ENCODE assay signal across 9 cellular contexts in the genomic region with DNA sequence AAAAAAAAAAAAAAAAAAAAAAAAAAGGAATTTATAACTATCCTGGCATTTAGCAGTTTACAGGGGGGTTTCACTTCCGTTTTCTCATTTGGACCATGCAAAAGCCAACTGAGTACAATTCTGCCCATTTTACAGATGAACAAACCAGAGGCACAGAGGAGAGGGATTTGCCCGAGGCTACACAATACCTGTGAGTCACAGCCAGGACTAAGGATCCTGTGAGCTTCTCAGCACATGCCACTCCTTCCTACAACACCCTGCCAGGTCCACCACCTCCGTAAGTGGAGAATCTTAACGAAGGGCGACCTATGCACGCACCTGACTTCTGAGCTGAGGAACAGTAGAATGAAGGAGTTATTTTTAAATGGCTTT.
A peak's percentile ranks its signal among the peaks of the same experiment; 100 is the strongest.
DNase-seq lines count a peak whose midpoint lies in the region; ATAC-seq, FAIRE-seq and TF ChIP-seq lines count a peak whose summit lies in the region.
"Had no signal": no experiment of that assay in that cellular context is flagged by ENCODE, and none has a peak within 500 bp of the region (broad histone marks: within the 10 kb centered on the region; RNA-seq: fewer than 3 reads in every experiment).

No MANE protein-coding gene starts in this region.

- no peaks in the 10 kb centered on the region for H3K79me2 ChIP-seq in astrocyte (ENCODE audit: insufficient read depth, low read length)

- H3K4me3 ChIP-seq in astrocyte (ENCODE audit: insufficient read depth, low read depth, low read length) (peak overlapping the region; percentile 40), right lobe of liver (peak overlapping the region in 2 of 3 donors; percentile 2 to 4), thymus (ENCODE audit: low read length) (peak overlapping the region; percentile 42)

- ATAC-seq in right lobe of liver: peak in 3 of 4 donors; percentile 36 to 58 (median 43)

- FAIRE-seq in astrocyte (lab: Jason Lieb, UNC): no peak

- H3K9me3 ChIP-seq in astrocyte (ENCODE audit: insufficient read depth, low read depth, low read length) (no peaks in the 10 kb centered on the region), right lobe of liver (no peaks in the 10 kb centered on the region), thymus (ENCODE audit: control insufficient read depth) (no peaks in the 10 kb centered on the region)

- intact Hi-C loops in activated CD4-positive, alpha-beta T cell treated with anti-CD3 and anti-CD28 coated beads, Interleukin-2, amount 10 ng/mL, durations not matched to agents 24 days and 14 days (cut with micrococcal nuclease): loop anchor here (5.0 to 10.0 kb wide), 3 partner anchors 75 to 105 kb away; a partner anchor contains a TSS
- intact Hi-C loops in right lobe of liver (cut with DNase I): no loop called here

- H3K4me2 ChIP-seq in astrocyte (ENCODE audit: low read length): peak overlapping the region; percentile 70

- H3K36me3 ChIP-seq in astrocyte (ENCODE audit: insufficient read depth, low read length) (no peaks in the 10 kb centered on the region), right lobe of liver (no peaks in the 10 kb centered on the region), thymus (ENCODE audit: control insufficient read depth, insufficient read depth) (no peaks in the 10 kb centered on the region)

- no peaks in the 10 kb centered on the region for H3K9me3 Mint-ChIP-seq in activated CD4-positive, alpha-beta T cell treated with anti-CD3 and anti-CD28 coated beads, Interleukin-2, amount 10 ng/mL, durations not matched to agents 24 days and 14 days
- no peaks in the 10 kb centered on the region for H3K9me3 Mint-ChIP-seq in astrocyte (ENCODE audit: unreplicated experiment)

- no peaks in the 10 kb centered on the region for H3K36me3 Mint-ChIP-seq in activated CD4-positive, alpha-beta T cell treated with anti-CD3 and anti-CD28 coated beads, Interleukin-2, amount 10 ng/mL, durations not matched to agents 24 days and 14 days (ENCODE audit: low read depth)
- no peaks in the 10 kb centered on the region for H3K36me3 Mint-ChIP-seq in astrocyte (ENCODE audit: low read depth, unreplicated experiment)

- H3K9ac ChIP-seq in astrocyte (ENCODE audit: low read length): peak overlapping the region; percentile 72

- TF ChIP-seq POLR2A in right lobe of liver (IDR thresholded peaks at IDR 0.05): no peak

- no peak for DNase-seq in activated CD4-positive, alpha-beta T cell treated with anti-CD3 and anti-CD28 coated beads, Interleukin-2, amount 10 ng/mL, durations not matched to agents 24 days and 14 days
- no peak for DNase-seq in activated CD4-positive, alpha-beta T cell treated with anti-CD3 and anti-CD28 coated beads, Interleukin-2, amount 50 U/mL, for 48 hours
- DNase-seq in astrocyte (ENCODE audit: low read depth): no peak
- no peak for DNase-seq in right lobe of liver
- DNase-seq in amygdala (lab: John Stamatoyannopoulos, UW): no peak
- DNase-seq in Ammon's horn (ENCODE audit: low spot score): no peak
- no peak for DNase-seq in HPDE6-E6E7 (ENCODE audit: extremely low spot score)
- DNase-seq: NCI-H187 treated with DMSO at 0.1 percent for 48 hours had no signal

- no peaks in the 10 kb centered on the region for H4K20me1 ChIP-seq in astrocyte (ENCODE audit: insufficient read depth, low read length)

- H3K4me1 ChIP-seq in astrocyte (ENCODE audit: insufficient read depth, low read length) (peaks cover 7% of the 10 kb centered on the region), right lobe of liver (peaks cover 0 to 15% (median 0%) of the 10 kb centered on the region in 4 donors), thymus (ENCODE audit: control insufficient read depth, insufficient read depth, low read length) (no peaks in the 10 kb centered on the region)

- peak overlapping the region; percentile 74 for H3K27ac ChIP-seq in astrocyte (ENCODE audit: low read depth, low read length)
- peak overlapping the region; percentile 76 to 96 (median 90) for H3K27ac ChIP-seq in right lobe of liver
- peak overlapping the region; percentile 86 for H3K27ac ChIP-seq in thymus (ENCODE audit: low read depth)

- peak overlapping the region; percentile 57 for H2AFZ ChIP-seq in astrocyte (ENCODE audit: low read depth, low read length)

- peaks cover 16% of the 10 kb centered on the region for H3K4me1 Mint-ChIP-seq in activated CD4-positive, alpha-beta T cell treated with anti-CD3 and anti-CD28 coated beads, Interleukin-2, amount 10 ng/mL, durations not matched to agents 24 days and 14 days
- peaks cover 4% of the 10 kb centered on the region for H3K4me1 Mint-ChIP-seq in astrocyte (ENCODE audit: low read depth, unreplicated experiment)

- 37% methylated on average over 6 of the region's 6 CpGs for WGBS in right lobe of liver (ENCODE audit: insufficient coverage, low coverage, low lambda C conversion rate, missing lambda C conversion rate)
- 43% methylated on average over 6 of the region's 6 CpGs for WGBS in thymus

- H3K27me3 ChIP-seq in astrocyte (ENCODE audit: insufficient read depth, low read length) (no peaks in the 10 kb centered on the region), right lobe of liver (no peaks in the 10 kb centered on the region), thymus (ENCODE audit: control insufficient read depth, insufficient read depth) (no peaks in the 10 kb centered on the region)

- peak overlapping the region; percentile 69 for H3K4me3 Mint-ChIP-seq in activated CD4-positive, alpha-beta T cell treated with anti-CD3 and anti-CD28 coated beads, Interleukin-2, amount 10 ng/mL, durations not matched to agents 24 days and 14 days
- H3K4me3 Mint-ChIP-seq in astrocyte (ENCODE audit: unreplicated experiment): no peak overlapping the region

- TF ChIP-seq CTCF in astrocyte (IDR thresholded peaks at IDR 0.05; ENCODE audit: insufficient read depth, low read depth, low read length) (no peak), right lobe of liver (IDR thresholded peaks at IDR 0.05) (no peak)

- H3K27me3 Mint-ChIP-seq in activated CD4-positive, alpha-beta T cell treated with anti-CD3 and anti-CD28 coated beads, Interleukin-2, amount 10 ng/mL, durations not matched to agents 24 days and 14 days: no peaks in the 10 kb centered on the region
- no peaks in the 10 kb centered on the region for H3K27me3 Mint-ChIP-seq in astrocyte (ENCODE audit: low read depth, unreplicated experiment)

- H3K27ac Mint-ChIP-seq in activated CD4-positive, alpha-beta T cell treated with anti-CD3 and anti-CD28 coated beads, Interleukin-2, amount 10 ng/mL, durations not matched to agents 24 days and 14 days: peak overlapping the region; percentile 88
- H3K27ac Mint-ChIP-seq in astrocyte (ENCODE audit: unreplicated experiment): no peak overlapping the region
